28 cellular contexts compared by ENCODE assay signal in the genomic region with DNA sequence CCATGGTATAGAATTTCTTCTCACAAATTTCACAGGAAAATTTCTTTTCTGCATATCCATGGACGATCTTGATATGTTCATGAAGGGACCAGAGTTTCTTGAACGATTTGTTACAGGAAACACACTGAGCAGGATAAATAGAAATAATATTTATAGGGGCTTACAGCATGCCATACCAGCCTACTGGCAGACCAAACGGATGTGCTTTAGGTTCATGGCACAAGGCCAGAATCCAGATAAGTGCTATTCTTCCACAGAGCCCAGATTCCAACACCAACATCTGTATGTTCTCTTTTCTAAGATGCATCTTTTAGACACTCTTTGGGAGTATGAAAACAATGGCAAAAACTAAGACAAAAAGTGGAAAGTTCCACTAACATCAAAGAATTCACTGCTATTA.
"Had no signal": no experiment of that assay in that cellular context is flagged by ENCODE, and none has a peak within 500 bp of the region (broad histone marks: within the 10 kb centered on the region; RNA-seq: fewer than 3 reads in every experiment).

No MANE protein-coding gene starts in this region.

- H3K4me2 ChIP-seq: hepatocyte had no signal

- H3K79me2 ChIP-seq: hepatocyte had no signal

- H3K4me3 ChIP-seq: coronary artery, esophagus squamous epithelium, gastroesophageal sphincter, heart right ventricle, hepatocyte had no signal

- H2AFZ ChIP-seq: hepatocyte had no signal

- DNase-seq: activated CD4-positive, alpha-beta T cell treated with anti-CD3 and anti-CD28 coated beads for 1 hour; activated CD4-positive, alpha-beta T cell treated with anti-CD3 and anti-CD28 coated beads for 4 hours; activated CD4-positive, alpha-beta T cell treated with anti-CD3 and anti-CD28 coated beads, Interleukin-2, amount 10 ng/mL, durations not matched to agents 7 days and 5 days; activated CD4-positive, alpha-beta T cell treated with anti-CD3 and anti-CD28 coated beads, Interleukin-2, amount 50 U/mL, for 4 hours; activated CD8-positive, alpha-beta memory T cell treated with anti-CD3 and anti-CD28 coated beads for 24 hours; activated CD8-positive, alpha-beta T cell treated with anti-CD3 and anti-CD28 coated beads for 36 hours; activated effector memory CD4-positive, alpha-beta T cell treated with Interleukin-2 at 50 U/mL for 16 hours; activated gamma-delta T cell treated with Interleukin-2 at 50 U/mL for 16 hours; activated naive CD4-positive, alpha-beta T cell treated with anti-CD3 and anti-CD28 coated beads, Interleukin-2, amount 50 U/mL, for 16 hours; activated naive CD4-positive, alpha-beta T cell treated with Interleukin-2 at 50 U/mL for 16 hours; activated T-cell treated with anti-CD3 and anti-CD28 coated beads, Interleukin-2, amount 50 U/mL, for 4 hours; amniotic stem cell; anterior cingulate cortex; effector CD4-positive, alpha-beta T cell; effector memory CD8-positive, alpha-beta T cell; esophagus squamous epithelium; foreskin melanocyte; heart right ventricle; T-helper 2 cell had no signal

- H3K27ac ChIP-seq: brain microvascular endothelial cell, coronary artery, epithelial cell of prostate, esophagus squamous epithelium, gastroesophageal sphincter, heart right ventricle, hepatocyte had no signal

- H3K9me3 ChIP-seq: esophagus squamous epithelium, gastroesophageal sphincter, heart right ventricle had no signal

- ATAC-seq: activated CD8-positive, alpha-beta T cell treated with anti-CD3 and anti-CD28 coated beads for 36 hours; activated T-cell treated with anti-CD3 and anti-CD28 coated beads, Interleukin-2, amount 50 U/mL, for 4 hours; activated T-helper 17 cell treated with anti-CD3 and anti-CD28 coated beads, Interleukin-2, amount 50 U/mL, for 72 hours; effector memory CD8-positive, alpha-beta T cell; gastroesophageal sphincter; heart right ventricle; WTC11 had no signal

- FAIRE-seq: astrocyte, bronchial epithelial cell had no signal

- H3K27me3 ChIP-seq: brain microvascular endothelial cell, esophagus squamous epithelium, gastroesophageal sphincter, heart right ventricle, hepatocyte had no signal
